ENCODE assay signal across 33 cellular contexts in the genomic region with DNA sequence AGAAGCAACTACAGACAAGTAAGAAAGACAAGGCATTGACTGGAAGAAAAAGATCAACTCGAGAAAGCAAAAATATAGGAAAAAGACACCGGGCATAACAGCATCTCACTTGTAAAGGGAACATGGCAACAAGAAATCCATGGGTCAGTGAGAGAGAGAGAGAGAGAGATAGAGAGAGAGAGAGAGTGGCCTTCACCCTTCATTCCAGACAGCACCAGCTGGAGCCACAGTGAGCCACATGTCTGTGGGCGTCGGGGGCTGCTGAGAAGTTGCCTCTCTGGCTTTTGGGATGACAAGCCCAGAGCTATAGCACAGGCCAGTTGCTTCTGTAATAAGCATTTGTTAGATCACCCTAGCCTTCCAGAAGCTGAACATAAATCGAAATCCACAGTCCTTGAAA.
"Had no signal": no experiment of that assay in that cellular context is flagged by ENCODE, and none has a peak within 500 bp of the region (broad histone marks: within the 10 kb centered on the region; RNA-seq: fewer than 3 reads in every experiment).

No MANE protein-coding gene starts in this region.

- H3K4me1 Mint-ChIP-seq: activated CD4-positive, alpha-beta memory T cell treated with anti-CD3 and anti-CD28 coated beads, Interleukin-2, amount 10 ng/mL, durations not matched to agents 7 days and 5 days; activated CD8-positive, alpha-beta memory T cell treated with anti-CD3 and anti-CD28 coated beads, Interleukin-2, amount 10 ng/mL, durations not matched to agents 7 days and 5 days; activated naive CD4-positive, alpha-beta T cell treated with anti-CD3 and anti-CD28 coated beads, Interleukin-2, amount 10 ng/mL, durations not matched to agents 7 days and 5 days; activated naive CD8-positive, alpha-beta T cell treated with anti-CD3 and anti-CD28 coated beads, Interleukin-2, amount 50 U/mL, for 24 hours had no signal

- H3K4me3 Mint-ChIP-seq: activated CD4-positive, alpha-beta memory T cell treated with anti-CD3 and anti-CD28 coated beads, Interleukin-2, amount 10 ng/mL, durations not matched to agents 7 days and 5 days; activated CD8-positive, alpha-beta memory T cell treated with anti-CD3 and anti-CD28 coated beads, Interleukin-2, amount 10 ng/mL, durations not matched to agents 7 days and 5 days; activated naive CD4-positive, alpha-beta T cell treated with anti-CD3 and anti-CD28 coated beads, Interleukin-2, amount 10 ng/mL, durations not matched to agents 7 days and 5 days; activated naive CD8-positive, alpha-beta T cell; activated naive CD8-positive, alpha-beta T cell treated with anti-CD3 and anti-CD28 coated beads, Interleukin-2, amount 50 U/mL, for 24 hours had no signal

- H3K27ac Mint-ChIP-seq: activated CD4-positive, alpha-beta memory T cell treated with anti-CD3 and anti-CD28 coated beads, Interleukin-2, amount 10 ng/mL, durations not matched to agents 7 days and 5 days; activated CD8-positive, alpha-beta memory T cell treated with anti-CD3 and anti-CD28 coated beads, Interleukin-2, amount 10 ng/mL, durations not matched to agents 7 days and 5 days; activated naive CD4-positive, alpha-beta T cell treated with anti-CD3 and anti-CD28 coated beads, Interleukin-2, amount 10 ng/mL, durations not matched to agents 7 days and 5 days; activated naive CD8-positive, alpha-beta T cell; activated naive CD8-positive, alpha-beta T cell treated with anti-CD3 and anti-CD28 coated beads, Interleukin-2, amount 50 U/mL, for 24 hours had no signal

- H3K27ac ChIP-seq: brain microvascular endothelial cell, SJSA1, WERI-Rb-1 had no signal

- H3K4me3 ChIP-seq: MG63, SJSA1 had no signal

- ATAC-seq: activated CD8-positive, alpha-beta memory T cell treated with anti-CD3 and anti-CD28 coated beads, Interleukin-2, amount 10 ng/mL, durations not matched to agents 7 days and 5 days; activated naive CD8-positive, alpha-beta T cell treated with anti-CD3 and anti-CD28 coated beads, Interleukin-2, amount 50 U/mL, for 24 hours; Panc1 had no signal

- DNase-seq: activated CD4-positive, alpha-beta memory T cell treated with anti-CD3 and anti-CD28 coated beads, Interleukin-2, amount 10 ng/mL, durations not matched to agents 7 days and 5 days; activated CD4-positive, alpha-beta T cell treated with anti-CD3 and anti-CD28 coated beads for 1 hour; activated CD4-positive, alpha-beta T cell treated with anti-CD3 and anti-CD28 coated beads for 48 hours; activated CD4-positive, CD25-positive, alpha-beta regulatory T cell; activated CD8-positive, alpha-beta memory T cell treated with anti-CD3 and anti-CD28 coated beads for 24 hours; activated CD8-positive, alpha-beta memory T cell treated with anti-CD3 and anti-CD28 coated beads, Interleukin-2, amount 10 ng/mL, durations not matched to agents 7 days and 5 days; activated CD8-positive, alpha-beta memory T cell treated with anti-CD3 and anti-CD28 coated beads, Interleukin-2, amount 50 U/mL, for 48 hours; activated effector memory CD4-positive, alpha-beta T cell treated with Interleukin-2 at 50 U/mL for 16 hours; activated naive CD4-positive, alpha-beta T cell treated with anti-CD3 and anti-CD28 coated beads, Interleukin-2, amount 10 ng/mL, durations not matched to agents 7 days and 5 days; activated naive CD8-positive, alpha-beta T cell treated with anti-CD3 and anti-CD28 coated beads, Interleukin-2, amount 50 U/mL, for 24 hours; activated T-cell treated with anti-CD3 and anti-CD28 coated beads, Interleukin-2, amount 50 U/mL, for 48 hours; anterior cingulate cortex; brain microvascular endothelial cell; central memory CD4-positive, alpha-beta T cell; Karpas-422; MG63; NCI-H1048; NCI-H1105 treated with DMSO at 0.1 percent for 48 hours; NCI-H1436; NCI-H1694; NCI-H1930; NCI-H2081 treated with DMSO at 0.1 percent for 48 hours; NCI-H345; NCI-H524 treated with DMSO at 0.1 percent for 48 hours; SHP77 treated with DMSO at 0.1 percent for 48 hours; SW 1271; T-helper 1 cell; T-helper 2 cell; T-helper 9 cell; WERI-Rb-1 had no signal

- H3K27me3 ChIP-seq: brain microvascular endothelial cell, MG63, SJSA1 had no signal

- H3K36me3 Mint-ChIP-seq: activated CD8-positive, alpha-beta memory T cell treated with anti-CD3 and anti-CD28 coated beads, Interleukin-2, amount 10 ng/mL, durations not matched to agents 7 days and 5 days; activated naive CD4-positive, alpha-beta T cell treated with anti-CD3 and anti-CD28 coated beads, Interleukin-2, amount 10 ng/mL, durations not matched to agents 7 days and 5 days; activated naive CD8-positive, alpha-beta T cell had no signal

- H3K9me3 Mint-ChIP-seq: activated CD4-positive, alpha-beta memory T cell treated with anti-CD3 and anti-CD28 coated beads, Interleukin-2, amount 10 ng/mL, durations not matched to agents 7 days and 5 days; activated naive CD4-positive, alpha-beta T cell treated with anti-CD3 and anti-CD28 coated beads, Interleukin-2, amount 10 ng/mL, durations not matched to agents 7 days and 5 days; activated naive CD8-positive, alpha-beta T cell treated with anti-CD3 and anti-CD28 coated beads, Interleukin-2, amount 50 U/mL, for 24 hours had no signal

- H3K9me3 ChIP-seq: MG63, SJSA1 had no signal

- H3K36me3 ChIP-seq: brain microvascular endothelial cell, MG63, SJSA1, WERI-Rb-1 had no signal
